Comparison of ENCODE assay signal across 22 cellular contexts in genomic region chr12:52285172-52285745, GRCh38. TPM values are rescaled to one million over a fixed set of nuclear protein-coding genes. Genes with fewer than 3 reads are reported as not detected.
A peak's percentile ranks its signal among the peaks of the same experiment; 100 is the strongest.
DNase-seq lines count a peak whose midpoint lies in the region; TF ChIP-seq lines count a peak whose summit lies in the region.
"Had no signal": no experiment of that assay in that cellular context is flagged by ENCODE, and none has a peak within 500 bp of the region (broad histone marks: within the 10 kb centered on the region; RNA-seq: fewer than 3 reads in every experiment).

No MANE protein-coding gene starts in this region.

- H3K4ac ChIP-seq in mesenchymal stem cell (ENCODE audit: low read depth in 1 of 2, low read length in 2 of 2): no peak overlapping the region

- in situ Hi-C loops in Caki2 (cut with HindIII; ENCODE audit: low pct_unique_long_range_greater_than_20kb, low sequenced_read_pairs): no loop called here

- H3K9ac ChIP-seq in mesenchymal stem cell (ENCODE audit: low read length): no peak overlapping the region
- H3K9ac ChIP-seq: KMS-11 had no signal

- no peak overlapping the region for H2BK12ac ChIP-seq in mesenchymal stem cell (ENCODE audit: low read length in 2 of 2)

- no peak overlapping the region for H2BK5ac ChIP-seq in mesenchymal stem cell (ENCODE audit: low read depth, low read length, poor library complexity, severe bottlenecking)

- H4K91ac ChIP-seq in mesenchymal stem cell (ENCODE audit: low read length): peak overlapping the region; percentile 27

- no peak overlapping the region for H3K14ac ChIP-seq in mesenchymal stem cell (ENCODE audit: low read length in 2 of 2)

- H2AK5ac ChIP-seq in mesenchymal stem cell (ENCODE audit: low read length, severe bottlenecking): no peak overlapping the region

- no peak overlapping the region for H3K27ac ChIP-seq in mesenchymal stem cell (ENCODE audit: low read length, poor library complexity, severe bottlenecking)
- H3K27ac ChIP-seq: gastrocnemius medialis, KMS-11, skin epidermis, upper lobe of left lung had no signal

- no peak for TF ChIP-seq CTCF in type B pancreatic cell (conservative IDR thresholded peaks at IDR 0.05)

- no peaks in the 10 kb centered on the region for H3K9me3 ChIP-seq in mesenchymal stem cell (ENCODE audit: control insufficient read depth, low read length)
- H3K9me3 ChIP-seq: BE2C, gastrocnemius medialis, upper lobe of left lung had no signal

- H3K27me3 Mint-ChIP-seq in type B pancreatic cell: no peaks in the 10 kb centered on the region

- peaks cover 11% of the 10 kb centered on the region for H3K4me1 ChIP-seq in mesenchymal stem cell (ENCODE audit: control insufficient read depth, insufficient read depth, low read depth, low read length)
- H3K4me1 ChIP-seq: BE2C had no signal

- H3K4me2 ChIP-seq in mesenchymal stem cell (ENCODE audit: low read length, poor library complexity, severe bottlenecking): no peak overlapping the region
- H3K4me2 ChIP-seq: KMS-11 had no signal

- H3K36me3 ChIP-seq in mesenchymal stem cell (ENCODE audit: control insufficient read depth in 1 of 2, insufficient read depth in 2 of 2, low read depth in 1 of 2, low read length in 2 of 2): no peaks in the 10 kb centered on the region
- H3K36me3 ChIP-seq: BE2C, gastrocnemius medialis, upper lobe of left lung had no signal

- no peak overlapping the region for H4K8ac ChIP-seq in mesenchymal stem cell (ENCODE audit: low read length)

- no peak overlapping the region for H3K4me3 ChIP-seq in mesenchymal stem cell (ENCODE audit: insufficient read depth in 1 of 2, low read depth in 1 of 2, low read length in 2 of 2)
- H3K4me3 ChIP-seq: gastrocnemius medialis, skin epidermis, upper lobe of left lung had no signal

- 60% methylated on average over 1 of the region's 2 CpGs for WGBS in mesenchymal stem cell

- no peak overlapping the region for H2BK15ac ChIP-seq in mesenchymal stem cell (ENCODE audit: low read depth, poor library complexity, severe bottlenecking)

- H3K79me1 ChIP-seq in mesenchymal stem cell (replicated peaks; ENCODE audit: low read length, poor library complexity, severe bottlenecking): no peaks in the 10 kb centered on the region

- no peak overlapping the region for H3K18ac ChIP-seq in mesenchymal stem cell (ENCODE audit: low read depth in 1 of 2, low read length in 2 of 2)

- H3K27ac Mint-ChIP-seq in type B pancreatic cell: no peak overlapping the region
- H3K27ac Mint-ChIP-seq: memory B cell; stimulated activated naive B cell treated with anti-CD40 and anti-IgM and Interleukin-4, amounts not matched to agents 10 μg/mL and 1 μg/mL and 100 μg/mL, for 72 hours had no signal

- H3K27me3 ChIP-seq in mesenchymal stem cell (ENCODE audit: control insufficient read depth in 1 of 2, insufficient read depth in 1 of 2, low read length in 2 of 2): peaks cover 0 to 2% of the 10 kb centered on the region in 2 experiments
- H3K27me3 ChIP-seq: BE2C, gastrocnemius medialis, upper lobe of left lung had no signal

- no peak overlapping the region for H2AFZ ChIP-seq in mesenchymal stem cell (ENCODE audit: low read depth, low read length)

- H3K4me3 Mint-ChIP-seq in type B pancreatic cell: no peak overlapping the region
- H3K4me3 Mint-ChIP-seq: memory B cell; stimulated activated naive B cell treated with anti-CD40 and anti-IgM and Interleukin-4, amounts not matched to agents 10 μg/mL and 1 μg/mL and 100 μg/mL, for 72 hours had no signal

- peaks cover 10% of the 10 kb centered on the region for H3K4me1 Mint-ChIP-seq in type B pancreatic cell (ENCODE audit: unreplicated experiment)

- H2BK120ac ChIP-seq in mesenchymal stem cell (ENCODE audit: low read depth, low read length): no peak overlapping the region

- no peaks in the 10 kb centered on the region for H3K36me3 Mint-ChIP-seq in type B pancreatic cell
- H3K36me3 Mint-ChIP-seq: activated naive CD4-positive, alpha-beta T cell treated with anti-CD3 and anti-CD28 coated beads, Interleukin-2, amount 50 U/mL, for 72 hours; memory B cell; stimulated activated naive B cell treated with anti-CD40 and anti-IgM and Interleukin-4, amounts not matched to agents 10 μg/mL and 1 μg/mL and 100 μg/mL, for 72 hours had no signal

- H3K23ac ChIP-seq in mesenchymal stem cell (ENCODE audit: low read length in 2 of 2): no peak overlapping the region

- H3K9me3 Mint-ChIP-seq in type B pancreatic cell: no peaks in the 10 kb centered on the region
- H3K9me3 Mint-ChIP-seq: activated naive CD4-positive, alpha-beta T cell treated with anti-CD3 and anti-CD28 coated beads, Interleukin-2, amount 50 U/mL, for 72 hours; memory B cell; stimulated activated naive B cell treated with anti-CD40 and anti-IgM and Interleukin-4, amounts not matched to agents 10 μg/mL and 1 μg/mL and 100 μg/mL, for 72 hours had no signal

- DNase-seq in Caki2 (ENCODE audit: low read depth) (peak; percentile 48), LoVo (ENCODE audit: low spot score) (peak; percentile 80), astrocyte of the hippocampus (ENCODE audit: low read depth, low spot score) (peak; percentile 62), mesenchymal stem cell (no peak), HuH-7.5 (ENCODE audit: low spot score) (no peak), SKM-1 treated with dmso at 0.1 percent for 144 hours (lab: John Stamatoyannopoulos, UW; ENCODE audit: unreplicated experiment) (no peak), middle frontal gyrus (ENCODE audit: extremely low spot score, low spot score) (no peak), type B pancreatic cell (ENCODE audit: extremely low spot score, unreplicated experiment) (no peak)
- DNase-seq: BE2C; central memory CD4-positive, alpha-beta T cell; effector memory CD4-positive, alpha-beta T cell; gastrocnemius medialis; H7; NCI-H510A treated with DMSO at 0.1 percent for 48 hours; occipital lobe; stimulated activated naive B cell treated with anti-CD40 and anti-IgM and Interleukin-4, amounts not matched to agents 10 μg/mL and 1 μg/mL and 100 μg/mL, for 72 hours; upper lobe of left lung had no signal

RNA-seq across cellular contexts. Expression of gene KRT81, which starts 6.1 kb away (rescaled TPM):
- 3.3 TPM in 1 of 2 replicates, not detected in the other for total RNA-seq in Caki2 (2014; rRNA removed; shearing (Covaris generic); ENCODE audit: low replicate concordance)
- not detected for polyA plus RNA-seq in mesenchymal stem cell (2013, experiment 1 of 2)
- not detected for polyA plus RNA-seq in mesenchymal stem cell (2013, experiment 2 of 2)
- total RNA-seq in type B pancreatic cell (ENCODE audit: low replicate concordance): 0.31 TPM in 2 replicates
- total RNA-seq: activated naive CD4-positive, alpha-beta T cell treated with anti-CD3 and anti-CD28 coated beads, Interleukin-2, amount 50 U/mL, for 72 hours; gastrocnemius medialis; H7; occipital lobe; T-helper 1 cell treated with Interleukin-12 subunit alpha and Interleukin-12 subunit beta and Interleukin-4 antibody, amounts not matched to agents 30 ng/mL and 1 ng/mL, for 36 hours had no signal

RNA-seq across cellular contexts. Expression of gene KRT86, which starts 10.8 kb away (rescaled TPM):
- 8.7 and 14.5 TPM in 2 replicates for total RNA-seq in Caki2 (2014; rRNA removed; shearing (Covaris generic); ENCODE audit: low replicate concordance)
- polyA plus RNA-seq in mesenchymal stem cell (2013, experiment 1 of 2): 0.01 TPM
- not detected for polyA plus RNA-seq in mesenchymal stem cell (2013, experiment 2 of 2)
- 0.14 TPM in 1 of 2 replicates, not detected in the other for total RNA-seq in type B pancreatic cell (ENCODE audit: low replicate concordance)
- total RNA-seq: H7 had no signal

RNA-seq across cellular contexts. Expression of gene KRT83, which starts 35.9 kb away (rescaled TPM):
- not detected in 2 replicates for total RNA-seq in Caki2 (2014; rRNA removed; shearing (Covaris generic); ENCODE audit: low replicate concordance)
- not detected for polyA plus RNA-seq in mesenchymal stem cell (2013, experiment 1 of 2)
- polyA plus RNA-seq in mesenchymal stem cell (2013, experiment 2 of 2): not detected
- not detected in 2 replicates for total RNA-seq in type B pancreatic cell (ENCODE audit: low replicate concordance)
- total RNA-seq: activated naive CD4-positive, alpha-beta T cell treated with anti-CD3 and anti-CD28 coated beads, Interleukin-2, amount 50 U/mL, for 72 hours; occipital lobe; T-helper 1 cell treated with Interleukin-12 subunit alpha and Interleukin-12 subunit beta and Interleukin-4 antibody, amounts not matched to agents 30 ng/mL and 1 ng/mL, for 36 hours; upper lobe of left lung had no signal

RNA-seq across cellular contexts. Expression of gene KRT7, which starts 52.2 kb away (rescaled TPM):
- 122 and 152 TPM in 2 replicates for total RNA-seq in Caki2 (2014; rRNA removed; shearing (Covaris generic); ENCODE audit: low replicate concordance)
- polyA plus RNA-seq in mesenchymal stem cell (2013, experiment 1 of 2): 5.1 TPM
- polyA plus RNA-seq in mesenchymal stem cell (2013, experiment 2 of 2): 5.7 TPM
- total RNA-seq in type B pancreatic cell (ENCODE audit: low replicate concordance): 125 and 293 TPM in 2 replicates
- total RNA-seq: occipital lobe had no signal

Comparison
In these comparisons a context has a peak if more than half of its experiments do, and no peak if none do; other contexts are left out.
1. DNase-seq: peak in Caki2 (single experiment), LoVo (single experiment) and astrocyte of the hippocampus (single experiment); none in mesenchymal stem cell (single experiment), HuH-7.5 (single experiment), SKM-1 treated with dmso at 0.1 percent for 144 hours (single experiment), middle frontal gyrus (single experiment) and type B pancreatic cell (single experiment).